ENCODE assay signal across 23 cellular contexts in genomic region chr16:57681950-57682728, GRCh38. TPM values are rescaled to one million over a fixed set of nuclear protein-coding genes. Genes with fewer than 3 reads are reported as not detected.
"Had no signal": no experiment of that assay in that cellular context is flagged by ENCODE, and none has a peak within 500 bp of the region (broad histone marks: within the 10 kb centered on the region; RNA-seq: fewer than 3 reads in every experiment).

No MANE protein-coding gene starts in this region.

- H3K27ac ChIP-seq: heart left ventricle, parathyroid adenoma, psoas muscle, skin epidermis, tibial nerve, upper lobe of right lung, vagina had no signal

- H3K9me3 Mint-ChIP-seq: naive thymus-derived CD8-positive, alpha-beta T cell had no signal

- H3K9me3 ChIP-seq: heart left ventricle, mucosa of descending colon, psoas muscle, tibial nerve, upper lobe of right lung, vagina had no signal

- H3K27me3 ChIP-seq: heart left ventricle, tibial nerve, upper lobe of right lung, vagina had no signal

- H3K9ac ChIP-seq: parathyroid adenoma had no signal

- H3K36me3 Mint-ChIP-seq: naive thymus-derived CD8-positive, alpha-beta T cell had no signal

- H3K79me2 ChIP-seq: parathyroid adenoma had no signal

- DNase-seq: effector memory CD4-positive, alpha-beta T cell; heart left ventricle; hippocampal formation; left colon; mucosa of descending colon; naive thymus-derived CD8-positive, alpha-beta T cell; occipital lobe; psoas muscle; retina; stimulated activated CD4-positive, alpha-beta T cell treated with anti-CD3 and anti-CD28 coated beads, Interleukin-12 subunit alpha, Interleukin-12 subunit beta, amount 100 ng/mL, for 4 hours; stimulated activated naive CD4-positive, alpha-beta T cell; upper lobe of right lung had no signal

- H3K36me3 ChIP-seq: heart left ventricle, tibial nerve, upper lobe of right lung, vagina had no signal

- H3K4me3 ChIP-seq: heart left ventricle, mucosa of descending colon, psoas muscle, skin epidermis, tibial nerve, upper lobe of right lung, vagina had no signal

- H3K4me3 Mint-ChIP-seq: naive thymus-derived CD8-positive, alpha-beta T cell had no signal

- H3K4me1 ChIP-seq: parathyroid adenoma, psoas muscle, tibial nerve, upper lobe of right lung, vagina had no signal

RNA-seq across cellular contexts. Expression of gene DRC7, which starts 12.5 kb away (rescaled TPM):
- total RNA-seq: esophagus mucosa; fibroblast of lung; glomerular endothelial cell; left colon; mesenteric fat pad; mucosa of descending colon; naive thymus-derived CD8-positive, alpha-beta T cell; psoas muscle; sciatic nerve; upper lobe of right lung; vagina had no signal
- polyA plus RNA-seq: fibroblast of lung; heart left ventricle; naive thymus-derived CD8-positive, alpha-beta T cell; psoas muscle had no signal

RNA-seq across cellular contexts. Expression of gene ADGRG3, which starts 14.0 kb away (rescaled TPM):
- total RNA-seq: fibroblast of lung; frontal cortex; kidney epithelial cell; naive thymus-derived CD8-positive, alpha-beta T cell had no signal
- polyA plus RNA-seq: fibroblast of lung; naive thymus-derived CD8-positive, alpha-beta T cell had no signal
